Comparison of ENCODE assay signal across 23 cellular contexts in genomic region chr4:6380746-6381411, GRCh38.
A peak's percentile ranks its signal among the peaks of the same experiment; 100 is the strongest.
DNase-seq lines count a peak whose midpoint lies in the region; ATAC-seq and TF ChIP-seq lines count a peak whose summit lies in the region.
"Had no signal": no experiment of that assay in that cellular context is flagged by ENCODE, and none has a peak within 500 bp of the region (broad histone marks: within the 10 kb centered on the region; RNA-seq: fewer than 3 reads in every experiment).

No MANE protein-coding gene starts in this region.

- DNase-seq in Right ventricle myocardium superior: peak; percentile 18
- DNase-seq in right atrium auricular region (ENCODE audit: low spot score): no peak
- DNase-seq in osteoblast (ENCODE audit: insufficient read length, low spot score, missing footprints): peak; percentile 69
- no peak for DNase-seq in nucleus accumbens (lab: John Stamatoyannopoulos, UW)
- DNase-seq: CD4-positive, CD25-positive, alpha-beta regulatory T cell; DMS153; DND-41; Karpas-422; NCI-H1092; NCI-H1436; NCI-H187; NCI-H2081 treated with DMSO at 0.1 percent for 48 hours; NCI-H2171; NCI-H226; NCI-H510A; NCI-H69; RPMI8226; SHP77 treated with DMSO at 0.1 percent for 48 hours had no signal

- H3K27me3 ChIP-seq in right atrium auricular region: peaks cover 0 to 2% of the 10 kb centered on the region in 2 donors
- peaks cover 8% of the 10 kb centered on the region for H3K27me3 ChIP-seq in osteoblast (ENCODE audit: insufficient read depth, low read length)

- H4K20me1 ChIP-seq in osteoblast (ENCODE audit: insufficient read depth, low read length): no peaks in the 10 kb centered on the region
- H4K20me1 ChIP-seq: BLaER1 had no signal

- H3K4me1 ChIP-seq in right atrium auricular region: no peaks in the 10 kb centered on the region
- H3K4me1 ChIP-seq in osteoblast (ENCODE audit: insufficient read depth, low read length): no peaks in the 10 kb centered on the region
- H3K4me1 ChIP-seq: BLaER1 had no signal

- no peak for TF ChIP-seq CTCF in right atrium auricular region (IDR thresholded peaks at IDR 0.05)
- no peak for TF ChIP-seq CTCF in osteoblast (IDR thresholded peaks at IDR 0.05; ENCODE audit: extremely low read depth, low read depth, low read length)

- no peak overlapping the region for H3K4me2 ChIP-seq in osteoblast (ENCODE audit: insufficient read depth, low read length)
- H3K4me2 ChIP-seq: BLaER1 had no signal

- H3K9me3 ChIP-seq in right atrium auricular region (no peaks in the 10 kb centered on the region), osteoblast (ENCODE audit: low read depth, low read length) (no peaks in the 10 kb centered on the region)
- H3K9me3 ChIP-seq: BLaER1 had no signal

- intact Hi-C loops in Right ventricle myocardium superior (cut with DNase I): no loop called here

- H3K4me3 ChIP-seq in right atrium auricular region: no peak overlapping the region
- H3K4me3 ChIP-seq in osteoblast (ENCODE audit: insufficient read depth, low read length): no peak overlapping the region
- H3K4me3 ChIP-seq: BLaER1 had no signal

- H3K27ac ChIP-seq in right atrium auricular region (no peak overlapping the region), osteoblast (ENCODE audit: low read depth, low read length) (no peak overlapping the region)
- H3K27ac ChIP-seq: BLaER1 had no signal

- ATAC-seq in Right ventricle myocardium superior (ENCODE audit: poor library complexity) (no peak), esophagus mucosa (peak; percentile 13), GM21526 (IDR thresholded peaks at IDR 0.05; ENCODE audit: low FRiP score, unreplicated experiment) (no peak), GM18511 (IDR thresholded peaks at IDR 0.05; ENCODE audit: unreplicated experiment) (no peak)
- ATAC-seq: HepG2 had no signal

- H3K79me2 ChIP-seq in osteoblast (ENCODE audit: insufficient read depth, low read length): no peaks in the 10 kb centered on the region

- H2AFZ ChIP-seq in osteoblast (ENCODE audit: low read length): no peak overlapping the region

- H3K36me3 ChIP-seq in right atrium auricular region: no peaks in the 10 kb centered on the region
- no peaks in the 10 kb centered on the region for H3K36me3 ChIP-seq in osteoblast (ENCODE audit: insufficient read depth, low read length)
- H3K36me3 ChIP-seq: BLaER1 had no signal

Comparison
In these comparisons a context has a peak if more than half of its experiments do, and no peak if none do; other contexts are left out.
1. DNase-seq: peak in Right ventricle myocardium superior (single experiment) and osteoblast (single experiment); none in right atrium auricular region (single experiment) and nucleus accumbens (0 of 56).